8 cellular contexts compared by ENCODE assay signal in genomic region chr4:72567821-72568620, GRCh38. TPM values are rescaled to one million over a fixed set of nuclear protein-coding genes. Genes with fewer than 3 reads are reported as not detected.
DNase-seq lines count a peak whose midpoint lies in the region; FAIRE-seq and TF ChIP-seq lines count a peak whose summit lies in the region.

No MANE protein-coding gene starts in this region.

- DNase-seq in AG10803 (ENCODE audit: low read depth) = peak; percentile 47
- DNase-seq in GM13977 (ENCODE audit: low spot score) = peak; percentile 54
- DNase-seq in WERI-Rb-1 = peak; percentile 94
- DNase-seq in fibroblast of peridontal ligament (ENCODE audit: extremely low read depth) = peak; percentile 65
- DNase-seq in myocyte (ENCODE audit: low read depth) = peak; percentile 55
- DNase-seq in urothelium cell line (ENCODE audit: low spot score) = peak; percentile 87
- no peak for DNase-seq in DMS153 (lab: John Stamatoyannopoulos, UW)

- no peaks in the 10 kb centered on the region for H4K20me1 ChIP-seq in KMS-11 (ENCODE audit: insufficient read depth)

- H3K27me3 ChIP-seq in KMS-11 (ENCODE audit: insufficient read depth, low read depth) (no peaks in the 10 kb centered on the region), WERI-Rb-1 (ENCODE audit: insufficient read depth, low read depth, severe bottlenecking) (no peaks in the 10 kb centered on the region)

- H3K9ac ChIP-seq in KMS-11 = peak overlapping the region; percentile 69

- H3K4me1 ChIP-seq in KMS-11 (ENCODE audit: low read depth, poor library complexity, severe bottlenecking) = peaks cover 11% of the 10 kb centered on the region

- H3K36me3 ChIP-seq in KMS-11 (ENCODE audit: insufficient read depth) = no peaks in the 10 kb centered on the region
- no peaks in the 10 kb centered on the region for H3K36me3 ChIP-seq in WERI-Rb-1

- no peaks in the 10 kb centered on the region for H3K9me3 ChIP-seq in WERI-Rb-1 (ENCODE audit: severe bottlenecking)

- in situ Hi-C loops in GM13977 (cut with MboI; ENCODE audit: low pct_unique_long_range_greater_than_20kb, low sequenced_read_pairs, unreplicated experiment) = no loop called here

- peak overlapping the region; percentile 71 for H3K4me2 ChIP-seq in KMS-11

- peak overlapping the region; percentile 52 for H3K27ac ChIP-seq in KMS-11
- peak overlapping the region; percentile 94 for H3K27ac ChIP-seq in WERI-Rb-1

- peak; percentile 33 for TF ChIP-seq CTCF in AG10803 (conservative IDR thresholded peaks at IDR 0.05; ENCODE audit: low read length)
- TF ChIP-seq CTCF in GM13977 (IDR thresholded peaks at IDR 0.05; ENCODE audit: extremely low read depth, insufficient read depth, missing control alignments) = no peak
- TF ChIP-seq CTCF in KMS-11 (conservative IDR thresholded peaks at IDR 0.05; ENCODE audit: low read depth, low read length) = peak; percentile 44
- TF ChIP-seq CTCF in WERI-Rb-1 (IDR thresholded peaks at IDR 0.05; ENCODE audit: low read depth, low read length) = peak; percentile 36

- H3K79me2 ChIP-seq in KMS-11 (ENCODE audit: insufficient read depth, low read depth) = no peaks in the 10 kb centered on the region

- no peak for FAIRE-seq in urothelium cell line (lab: Jason Lieb, UNC)

- peak overlapping the region; percentile 76 for H3K4me3 ChIP-seq in AG10803 (ENCODE audit: low read length)
- peak overlapping the region; percentile 61 for H3K4me3 ChIP-seq in KMS-11 (IDR thresholded peaks at IDR 0.05; ENCODE audit: insufficient read depth, low read depth, low read length)
- peak overlapping the region; percentile 89 for H3K4me3 ChIP-seq in WERI-Rb-1 (ENCODE audit: low read depth, low read length)

- peak overlapping the region; percentile 86 for H2AFZ ChIP-seq in KMS-11 (ENCODE audit: low read depth)

RNA-seq across cellular contexts. Expression of gene ADAMTS3, which starts 1.0 kb away (rescaled TPM):
- total RNA-seq in myocyte = not detected in 2 replicates
- polyA plus RNA-seq in myocyte (2012) = not detected
